ENCODE assay signal across 8 cellular contexts in the genomic region with DNA sequence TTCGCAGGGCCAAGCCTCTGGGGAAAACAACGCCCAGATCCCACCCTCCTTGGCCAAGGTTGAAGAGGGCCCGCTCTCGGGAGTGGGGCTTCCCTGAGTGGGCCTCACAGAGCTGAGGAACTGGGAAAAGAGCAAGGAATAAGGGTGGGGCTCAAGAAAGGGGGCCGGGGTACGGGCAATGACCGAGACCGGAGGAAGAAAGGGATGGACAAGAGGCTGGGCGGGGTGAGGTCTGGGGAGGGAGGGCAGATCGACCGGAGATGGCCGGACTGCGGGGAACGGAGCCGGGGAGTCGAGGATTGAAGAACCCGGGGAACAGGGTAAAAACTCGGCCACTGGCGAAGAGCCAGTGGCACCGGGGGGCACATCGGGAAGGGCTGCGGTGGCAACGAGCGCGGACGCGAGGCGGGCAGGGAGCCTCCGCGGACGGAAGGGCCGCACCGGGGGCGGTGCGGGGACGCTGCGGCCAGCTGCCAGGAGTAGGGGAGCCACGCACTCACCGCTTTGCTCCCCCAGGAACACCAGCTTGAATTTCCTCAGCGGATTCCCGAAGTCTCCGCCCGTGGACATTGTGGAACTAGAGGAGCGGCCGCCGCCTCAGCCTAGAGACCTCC. TPM values are rescaled to one million over a fixed set of nuclear protein-coding genes. Genes with fewer than 3 reads are reported as not detected.
DNase-seq lines count a peak whose midpoint lies in the region; ATAC-seq and TF ChIP-seq lines count a peak whose summit lies in the region.

No MANE protein-coding gene starts in this region.

- TF ChIP-seq CTCF in choroid plexus epithelial cell (conservative IDR thresholded peaks at IDR 0.05; ENCODE audit: low read depth, low read length) (no peak), left lung (IDR thresholded peaks at IDR 0.05) (no peak)

- intact Hi-C loops in left lung (cut with DNase I), result no loop called here

- peak overlapping the region; percentile 95 for H3K27ac Mint-ChIP-seq in stimulated activated naive B cell treated with anti-CD40 and anti-IgM and Interleukin-4, amounts not matched to agents 10 μg/mL and 1 μg/mL and 100 μg/mL, for 72 hours

- no peaks in the 10 kb centered on the region for H3K27me3 Mint-ChIP-seq in stimulated activated naive B cell treated with anti-CD40 and anti-IgM and Interleukin-4, amounts not matched to agents 10 μg/mL and 1 μg/mL and 100 μg/mL, for 72 hours

- H3K9me3 Mint-ChIP-seq in stimulated activated naive B cell treated with anti-CD40 and anti-IgM and Interleukin-4, amounts not matched to agents 10 μg/mL and 1 μg/mL and 100 μg/mL, for 72 hours, result no peaks in the 10 kb centered on the region

- in situ Hi-C loops in SK-MEL-5 (cut with HindIII; ENCODE audit: low pct_unique_long_range_greater_than_20kb, low sequenced_read_pairs), result no loop called here

- H3K36me3 Mint-ChIP-seq in stimulated activated naive B cell treated with anti-CD40 and anti-IgM and Interleukin-4, amounts not matched to agents 10 μg/mL and 1 μg/mL and 100 μg/mL, for 72 hours, result peaks cover 1 to 9% of the 10 kb centered on the region in 2 donors

- H3K4me3 ChIP-seq in choroid plexus epithelial cell (ENCODE audit: low read depth, low read length) (peak overlapping the region; percentile 93), left lung (peak overlapping the region; percentile 82 to 90)

- peak overlapping the region; percentile 92 to 97 for H3K4me3 Mint-ChIP-seq in stimulated activated naive B cell treated with anti-CD40 and anti-IgM and Interleukin-4, amounts not matched to agents 10 μg/mL and 1 μg/mL and 100 μg/mL, for 72 hours

- DNase-seq in activated T-cell treated with anti-CD3 and anti-CD28 coated beads for 24 hours (ENCODE audit: low read depth) (peak; percentile 1), activated T-cell treated with anti-CD3 and anti-CD28 coated beads for 4 hours (no peak), SK-MEL-5 (ENCODE audit: low read depth, low spot score) (peak; percentile 33), choroid plexus epithelial cell (ENCODE audit: low read depth) (peak; percentile 38), left lung (peak; percentile 67 to 86), NCI-H1048 (lab: John Stamatoyannopoulos, UW) (no peak)
- no peak for DNase-seq in stimulated activated naive B cell treated with anti-CD40 and anti-IgM and Interleukin-4, amounts not matched to agents 10 μg/mL and 1 μg/mL and 100 μg/mL, for 72 hours

- no peaks in the 10 kb centered on the region for H3K9me3 ChIP-seq in left lung

- H3K27me3 ChIP-seq in left lung, result no peaks in the 10 kb centered on the region

- no peaks in the 10 kb centered on the region for H3K36me3 ChIP-seq in left lung

- H3K4me1 ChIP-seq in left lung, result peaks cover 11 to 42% of the 10 kb centered on the region in 2 donors

- H3K27ac ChIP-seq in left lung, result peak overlapping the region; percentile 99

- ATAC-seq in HG03025 (IDR thresholded peaks at IDR 0.05; ENCODE audit: low FRiP score, unreplicated experiment) (peak; percentile 5), left lung (peak; percentile 45)
- ATAC-seq in stimulated activated naive B cell treated with anti-CD40 and anti-IgM and Interleukin-4, amounts not matched to agents 10 μg/mL and 1 μg/mL and 100 μg/mL, for 72 hours (replicated peaks), result peak; percentile 1

- peaks cover 13 to 37% of the 10 kb centered on the region in 2 donors for H3K4me1 Mint-ChIP-seq in stimulated activated naive B cell treated with anti-CD40 and anti-IgM and Interleukin-4, amounts not matched to agents 10 μg/mL and 1 μg/mL and 100 μg/mL, for 72 hours

RNA-seq across cellular contexts. Expression of gene RAB6A, which starts 0.7 kb away (rescaled TPM):
- 78.3 and 82.4 TPM in 2 replicates for total RNA-seq in SK-MEL-5 (2014; rRNA removed; shearing (Covaris generic))
- 89.0 and 137 TPM in 2 replicates for polyA plus RNA-seq in SK-MEL-5 (2015; cell fraction: cytosol; rRNA removed)
- polyA plus RNA-seq in SK-MEL-5 (2015; cell fraction: nucleus; rRNA removed), result 32.9 and 38.4 TPM in 2 replicates
- total RNA-seq in left lung, result 100 to 1,000 TPM; 146 to 150 TPM

RNA-seq across cellular contexts. Expression of gene MRPL48, which starts 27.5 kb away (rescaled TPM):
- total RNA-seq in SK-MEL-5 (2014; rRNA removed; shearing (Covaris generic)), result 111 and 119 TPM in 2 replicates
- polyA plus RNA-seq in SK-MEL-5 (2015; cell fraction: cytosol; rRNA removed), result 44.5 and 47.7 TPM in 2 replicates
- 10.7 and 14.1 TPM in 2 replicates for polyA plus RNA-seq in SK-MEL-5 (2015; cell fraction: nucleus; rRNA removed)
- total RNA-seq in left lung, result 10 to 100 TPM; 28.9 to 29.1 TPM

Comparison
In these comparisons a context has a peak if more than half of its experiments do, and no peak if none do; other contexts are left out.
1. DNase-seq: peak in activated T-cell treated with anti-CD3 and anti-CD28 coated beads for 24 hours (single experiment), SK-MEL-5 (single experiment), choroid plexus epithelial cell (single experiment) and left lung (2 of 2); none in activated T-cell treated with anti-CD3 and anti-CD28 coated beads for 4 hours (single experiment), stimulated activated naive B cell treated with anti-CD40 and anti-IgM and Interleukin-4, amounts not matched to agents 10 μg/mL and 1 μg/mL and 100 μg/mL, for 72 hours (single experiment) and NCI-H1048 (single experiment).
2. Peak in every context shown above with its lines, with median percentiles within 50 percentile points of each other: ATAC-seq.